In the genomic region with DNA sequence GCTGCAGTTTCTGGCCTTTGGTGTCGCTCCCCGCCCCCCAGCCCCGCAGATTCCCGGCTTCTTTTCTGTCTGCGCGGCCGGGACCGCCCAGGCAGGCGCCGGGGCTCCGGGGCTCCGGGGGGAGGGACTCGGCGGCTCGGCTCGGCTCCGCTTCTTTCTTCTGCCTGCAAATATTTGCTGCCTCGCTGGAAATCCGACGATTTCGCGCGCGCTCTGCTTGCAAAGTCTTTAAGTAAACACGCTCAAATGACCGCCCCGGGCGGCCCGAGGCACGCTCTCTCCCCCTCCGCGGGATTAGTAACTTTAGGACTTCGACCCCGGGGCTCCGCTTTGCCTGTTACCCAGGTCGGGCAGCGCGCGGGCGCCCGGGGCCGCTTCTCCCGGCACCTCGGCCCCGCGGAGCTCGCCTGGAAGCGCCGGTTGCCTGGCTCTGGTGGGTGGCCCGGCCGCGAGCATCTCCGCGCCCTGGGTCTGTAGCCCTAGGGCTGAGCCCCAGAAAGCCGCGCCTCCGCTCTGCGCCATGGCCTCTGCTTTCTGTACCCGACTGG, we compare ENCODE assay signal across 1 cellular context.
A peak's percentile ranks its signal among the peaks of the same experiment; 100 is the strongest.
TF ChIP-seq lines count a peak whose summit lies in the region.

No MANE protein-coding gene starts in this region.

TF ChIP-seq in HEK293, 187 proteins besides CTCF, POLR2A, EP300 and RAD21 (continued from another document and continues in another):
- TF ChIP-seq ZNF692 (tag by site-specific recombination; IDR thresholded peaks at IDR 0.05), result peak; percentile 40; the same call in 1 of the 2 replicates
- no peak; the same call in 1 of the 2 replicates for TF ChIP-seq SP7 (tag by site-specific recombination; IDR thresholded peaks at IDR 0.05)
- TF ChIP-seq ZNF175 (tag by site-specific recombination; IDR thresholded peaks at IDR 0.05), result no peak
- TF ChIP-seq, protein P1, sequence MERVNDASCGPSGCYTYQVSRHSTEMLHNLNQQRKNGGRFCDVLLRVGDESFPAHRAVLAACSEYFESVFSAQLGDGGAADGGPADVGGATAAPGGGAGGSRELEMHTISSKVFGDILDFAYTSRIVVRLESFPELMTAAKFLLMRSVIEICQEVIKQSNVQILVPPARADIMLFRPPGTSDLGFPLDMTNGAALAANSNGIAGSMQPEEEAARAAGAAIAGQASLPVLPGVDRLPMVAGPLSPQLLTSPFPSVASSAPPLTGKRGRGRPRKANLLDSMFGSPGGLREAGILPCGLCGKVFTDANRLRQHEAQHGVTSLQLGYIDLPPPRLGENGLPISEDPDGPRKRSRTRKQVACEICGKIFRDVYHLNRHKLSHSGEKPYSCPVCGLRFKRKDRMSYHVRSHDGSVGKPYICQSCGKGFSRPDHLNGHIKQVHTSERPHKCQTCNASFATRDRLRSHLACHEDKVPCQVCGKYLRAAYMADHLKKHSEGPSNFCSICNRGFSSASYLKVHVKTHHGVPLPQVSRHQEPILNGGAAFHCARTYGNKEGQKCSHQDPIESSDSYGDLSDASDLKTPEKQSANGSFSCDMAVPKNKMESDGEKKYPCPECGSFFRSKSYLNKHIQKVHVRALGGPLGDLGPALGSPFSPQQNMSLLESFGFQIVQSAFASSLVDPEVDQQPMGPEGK (tag by site-specific recombination; IDR thresholded peaks at IDR 0.05), result peak; percentile 9; the same call in 1 of the 2 replicates
- TF ChIP-seq, protein P2, sequence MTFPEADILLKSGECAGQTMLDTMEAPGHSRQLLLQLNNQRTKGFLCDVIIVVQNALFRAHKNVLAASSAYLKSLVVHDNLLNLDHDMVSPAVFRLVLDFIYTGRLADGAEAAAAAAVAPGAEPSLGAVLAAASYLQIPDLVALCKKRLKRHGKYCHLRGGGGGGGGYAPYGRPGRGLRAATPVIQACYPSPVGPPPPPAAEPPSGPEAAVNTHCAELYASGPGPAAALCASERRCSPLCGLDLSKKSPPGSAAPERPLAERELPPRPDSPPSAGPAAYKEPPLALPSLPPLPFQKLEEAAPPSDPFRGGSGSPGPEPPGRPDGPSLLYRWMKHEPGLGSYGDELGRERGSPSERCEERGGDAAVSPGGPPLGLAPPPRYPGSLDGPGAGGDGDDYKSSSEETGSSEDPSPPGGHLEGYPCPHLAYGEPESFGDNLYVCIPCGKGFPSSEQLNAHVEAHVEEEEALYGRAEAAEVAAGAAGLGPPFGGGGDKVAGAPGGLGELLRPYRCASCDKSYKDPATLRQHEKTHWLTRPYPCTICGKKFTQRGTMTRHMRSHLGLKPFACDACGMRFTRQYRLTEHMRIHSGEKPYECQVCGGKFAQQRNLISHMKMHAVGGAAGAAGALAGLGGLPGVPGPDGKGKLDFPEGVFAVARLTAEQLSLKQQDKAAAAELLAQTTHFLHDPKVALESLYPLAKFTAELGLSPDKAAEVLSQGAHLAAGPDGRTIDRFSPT (tag by site-specific recombination; IDR thresholded peaks at IDR 0.05), result peak; percentile 7; the same call in 1 of the 2 replicates
- no peak; the same call in 1 of the 2 replicates for TF ChIP-seq ZNF391 (tag by site-specific recombination; IDR thresholded peaks at IDR 0.05; ENCODE audit: borderline replicate concordance, low read depth)
- no peak for TF ChIP-seq KLF16 (tag by site-specific recombination; IDR thresholded peaks at IDR 0.05)
- TF ChIP-seq, protein P3, sequence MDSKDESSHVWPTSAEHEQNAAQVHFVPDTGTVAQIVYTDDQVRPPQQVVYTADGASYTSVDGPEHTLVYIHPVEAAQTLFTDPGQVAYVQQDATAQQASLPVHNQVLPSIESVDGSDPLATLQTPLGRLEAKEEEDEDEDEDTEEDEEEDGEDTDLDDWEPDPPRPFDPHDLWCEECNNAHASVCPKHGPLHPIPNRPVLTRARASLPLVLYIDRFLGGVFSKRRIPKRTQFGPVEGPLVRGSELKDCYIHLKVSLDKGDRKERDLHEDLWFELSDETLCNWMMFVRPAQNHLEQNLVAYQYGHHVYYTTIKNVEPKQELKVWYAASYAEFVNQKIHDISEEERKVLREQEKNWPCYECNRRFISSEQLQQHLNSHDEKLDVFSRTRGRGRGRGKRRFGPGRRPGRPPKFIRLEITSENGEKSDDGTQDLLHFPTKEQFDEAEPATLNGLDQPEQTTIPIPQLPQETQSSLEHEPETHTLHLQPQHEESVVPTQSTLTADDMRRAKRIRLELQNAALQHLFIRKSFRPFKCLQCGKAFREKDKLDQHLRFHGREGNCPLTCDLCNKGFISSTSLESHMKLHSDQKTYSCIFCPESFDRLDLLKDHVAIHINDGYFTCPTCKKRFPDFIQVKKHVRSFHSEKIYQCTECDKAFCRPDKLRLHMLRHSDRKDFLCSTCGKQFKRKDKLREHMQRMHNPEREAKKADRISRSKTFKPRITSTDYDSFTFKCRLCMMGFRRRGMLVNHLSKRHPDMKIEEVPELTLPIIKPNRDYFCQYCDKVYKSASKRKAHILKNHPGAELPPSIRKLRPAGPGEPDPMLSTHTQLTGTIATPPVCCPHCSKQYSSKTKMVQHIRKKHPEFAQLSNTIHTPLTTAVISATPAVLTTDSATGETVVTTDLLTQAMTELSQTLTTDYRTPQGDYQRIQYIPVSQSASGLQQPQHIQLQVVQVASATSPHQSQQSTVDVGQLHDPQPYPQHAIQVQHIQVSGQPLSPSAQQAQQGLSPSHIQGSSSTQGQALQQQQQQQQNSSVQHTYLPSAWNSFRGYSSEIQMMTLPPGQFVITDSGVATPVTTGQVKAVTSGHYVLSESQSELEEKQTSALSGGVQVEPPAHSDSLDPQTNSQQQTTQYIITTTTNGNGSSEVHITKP (tag by site-specific recombination; IDR thresholded peaks at IDR 0.05), result peak; percentile 77
- TF ChIP-seq ZNF174 (tag by site-specific recombination; IDR thresholded peaks at IDR 0.05), result no peak
- no peak for TF ChIP-seq SALL2 (tag by site-specific recombination; IDR thresholded peaks at IDR 0.05; ENCODE audit: borderline replicate concordance)
- TF ChIP-seq ZNF398 (tag by site-specific recombination; IDR thresholded peaks at IDR 0.05), result no peak; the same call in none of the 2 replicates
- no peak for TF ChIP-seq ZNF549 (tag by site-specific recombination; IDR thresholded peaks at IDR 0.05)
- TF ChIP-seq ZNF133 (tag by site-specific recombination; IDR thresholded peaks at IDR 0.05), result no peak
- no peak for TF ChIP-seq ZNF114 (tag by site-specific recombination; IDR thresholded peaks at IDR 0.05)
- no peak for TF ChIP-seq ZFP37 (tag by site-specific recombination; IDR thresholded peaks at IDR 0.05)
- no peak for TF ChIP-seq ZNF214 (tag by site-specific recombination; IDR thresholded peaks at IDR 0.05; ENCODE audit: borderline replicate concordance)
- TF ChIP-seq ZNF449 (tag by site-specific recombination; IDR thresholded peaks at IDR 0.05), result no peak
- TF ChIP-seq ZNF530 (tag by site-specific recombination; IDR thresholded peaks at IDR 0.05; ENCODE audit: low read depth), result no peak
- no peak for TF ChIP-seq RBAK (tag by site-specific recombination; IDR thresholded peaks at IDR 0.05)
- no peak for TF ChIP-seq ZNF48 (tag by site-specific recombination; IDR thresholded peaks at IDR 0.05)
- TF ChIP-seq ZNF623 (tag by site-specific recombination; IDR thresholded peaks at IDR 0.05), result no peak
- peak; percentile 41 for TF ChIP-seq ZNF394 (tag by site-specific recombination; IDR thresholded peaks at IDR 0.05; ENCODE audit: borderline replicate concordance)
- no peak for TF ChIP-seq ZNF132 (tag by site-specific recombination; IDR thresholded peaks at IDR 0.05; ENCODE audit: borderline replicate concordance)
- TF ChIP-seq GLIS1 (tag by site-specific recombination; IDR thresholded peaks at IDR 0.05), result peak; percentile 21; the same call in 1 of the 2 replicates
- TF ChIP-seq ZBTB10 (tag by site-specific recombination; IDR thresholded peaks at IDR 0.05), result no peak
- TF ChIP-seq KLF10 (tag by site-specific recombination; IDR thresholded peaks at IDR 0.05), result peak; percentile 43; the same call in 1 of the 2 replicates
- no peak for TF ChIP-seq ZNF707 (tag by site-specific recombination; IDR thresholded peaks at IDR 0.05)
- no peak for TF ChIP-seq ZNF585B (tag by site-specific recombination; IDR thresholded peaks at IDR 0.05)
- peak; percentile 80 for TF ChIP-seq ZBTB17 (tag by site-specific recombination; IDR thresholded peaks at IDR 0.05)
- TF ChIP-seq, protein P4, sequence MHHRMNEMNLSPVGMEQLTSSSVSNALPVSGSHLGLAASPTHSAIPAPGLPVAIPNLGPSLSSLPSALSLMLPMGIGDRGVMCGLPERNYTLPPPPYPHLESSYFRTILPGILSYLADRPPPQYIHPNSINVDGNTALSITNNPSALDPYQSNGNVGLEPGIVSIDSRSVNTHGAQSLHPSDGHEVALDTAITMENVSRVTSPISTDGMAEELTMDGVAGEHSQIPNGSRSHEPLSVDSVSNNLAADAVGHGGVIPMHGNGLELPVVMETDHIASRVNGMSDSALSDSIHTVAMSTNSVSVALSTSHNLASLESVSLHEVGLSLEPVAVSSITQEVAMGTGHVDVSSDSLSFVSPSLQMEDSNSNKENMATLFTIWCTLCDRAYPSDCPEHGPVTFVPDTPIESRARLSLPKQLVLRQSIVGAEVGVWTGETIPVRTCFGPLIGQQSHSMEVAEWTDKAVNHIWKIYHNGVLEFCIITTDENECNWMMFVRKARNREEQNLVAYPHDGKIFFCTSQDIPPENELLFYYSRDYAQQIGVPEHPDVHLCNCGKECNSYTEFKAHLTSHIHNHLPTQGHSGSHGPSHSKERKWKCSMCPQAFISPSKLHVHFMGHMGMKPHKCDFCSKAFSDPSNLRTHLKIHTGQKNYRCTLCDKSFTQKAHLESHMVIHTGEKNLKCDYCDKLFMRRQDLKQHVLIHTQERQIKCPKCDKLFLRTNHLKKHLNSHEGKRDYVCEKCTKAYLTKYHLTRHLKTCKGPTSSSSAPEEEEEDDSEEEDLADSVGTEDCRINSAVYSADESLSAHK (tag by site-specific recombination; IDR thresholded peaks at IDR 0.05), result no peak
- TF ChIP-seq ZNF302 (tag by site-specific recombination; IDR thresholded peaks at IDR 0.05; ENCODE audit: low read depth), result no peak
- TF ChIP-seq TCF7L2 (IDR thresholded peaks at IDR 0.05; ENCODE audit: borderline replicate concordance, low read depth, low read length), result peak; percentile 55; the same call in 1 of the 2 replicates
- peak; percentile 45; the same call in 1 of the 2 replicates for TF ChIP-seq ZEB2 (tag by site-specific recombination; IDR thresholded peaks at IDR 0.05)
- TF ChIP-seq ZBTB20 (tag by site-specific recombination; IDR thresholded peaks at IDR 0.05), result peak; percentile 97
- TF ChIP-seq BCL11B (tag by site-specific recombination; IDR thresholded peaks at IDR 0.05; ENCODE audit: low read depth), result no peak
- no peak for TF ChIP-seq ZNF121 (tag by site-specific recombination; IDR thresholded peaks at IDR 0.05)
- no peak for TF ChIP-seq ZNF488 (tag by site-specific recombination; IDR thresholded peaks at IDR 0.05)
- TF ChIP-seq ZBTB8A (tag by site-specific recombination; IDR thresholded peaks at IDR 0.05), result peak; percentile 69
